16 cellular contexts compared by ENCODE assay signal in genomic region chr5:107815109-107815508, GRCh38.
DNase-seq lines count a peak whose midpoint lies in the region; ATAC-seq, FAIRE-seq and TF ChIP-seq lines count a peak whose summit lies in the region.
"Had no signal": no experiment of that assay in that cellular context is flagged by ENCODE, and none has a peak within 500 bp of the region (broad histone marks: within the 10 kb centered on the region; RNA-seq: fewer than 3 reads in every experiment).

No MANE protein-coding gene starts in this region.

- H3K9me3 Mint-ChIP-seq in stimulated activated effector memory CD8-positive, alpha-beta T cell treated with anti-CD3 and anti-CD28 coated beads, Interleukin-12 subunit alpha, Interleukin-12 subunit beta, amount 100 ng/mL, for 72 hours: no peaks in the 10 kb centered on the region
- H3K9me3 Mint-ChIP-seq: CD4-positive, alpha-beta T cell had no signal

- H2BK5ac ChIP-seq in mesenchymal stem cell (ENCODE audit: low read depth, low read length, poor library complexity, severe bottlenecking) (no peak overlapping the region), neuronal stem cell (ENCODE audit: low read length) (no peak overlapping the region)

- H4K91ac ChIP-seq in mesenchymal stem cell (ENCODE audit: low read length) (peak overlapping the region; percentile 2), neuronal stem cell (ENCODE audit: low read depth, low read length, poor library complexity) (no peak overlapping the region)

- no peak overlapping the region for H2AFZ ChIP-seq in mesenchymal stem cell (ENCODE audit: low read depth, low read length)
- H2AFZ ChIP-seq in neuronal stem cell (ENCODE audit: low read length): no peak overlapping the region

- H2BK120ac ChIP-seq in mesenchymal stem cell (ENCODE audit: low read depth, low read length) (no peak overlapping the region), neuronal stem cell (ENCODE audit: low read depth, low read length) (no peak overlapping the region)

- H3K23ac ChIP-seq in mesenchymal stem cell (ENCODE audit: low read length in 2 of 2) (no peak overlapping the region), neuronal stem cell (ENCODE audit: low read depth, low read length, poor library complexity) (no peak overlapping the region)

- FAIRE-seq in D721Med (lab: Jason Lieb, UNC): no peak
- FAIRE-seq: H54 had no signal

- H3K27me3 ChIP-seq in mesenchymal stem cell (ENCODE audit: control insufficient read depth in 1 of 2, insufficient read depth in 1 of 2, low read length in 2 of 2) (no peaks in the 10 kb centered on the region), neuronal stem cell (ENCODE audit: control insufficient read depth in 3 of 3, insufficient read depth in 3 of 3, low read depth in 1 of 3, low read length in 3 of 3) (no peaks in the 10 kb centered on the region), colonic mucosa (no peaks in the 10 kb centered on the region)

- no peak overlapping the region for H2AK5ac ChIP-seq in mesenchymal stem cell (ENCODE audit: low read length, severe bottlenecking)
- H2AK5ac ChIP-seq in neuronal stem cell (ENCODE audit: low read depth, low read length): peak overlapping the region; percentile 12

- H3K4me1 ChIP-seq in mesenchymal stem cell (ENCODE audit: control insufficient read depth, insufficient read depth, low read depth, low read length) (peaks cover 11% of the 10 kb centered on the region), neuronal stem cell (ENCODE audit: control insufficient read depth in 2 of 2, insufficient read depth in 1 of 2, low read depth in 1 of 2, low read length in 2 of 2) (peaks cover 0 to 13% of the 10 kb centered on the region in 2 donors), colonic mucosa (no peaks in the 10 kb centered on the region)

- peak overlapping the region in 1 of 2 experiments; percentile 3 for H2BK12ac ChIP-seq in mesenchymal stem cell (ENCODE audit: low read length in 2 of 2)
- no peak overlapping the region for H2BK12ac ChIP-seq in neuronal stem cell (ENCODE audit: low read length)

- intact Hi-C loops in colonic mucosa (cut with DNase I): no loop called here

- no peak overlapping the region for H3K4me3 ChIP-seq in mesenchymal stem cell (ENCODE audit: insufficient read depth in 1 of 2, low read depth in 1 of 2, low read length in 2 of 2)
- H3K4me3 ChIP-seq in neuronal stem cell (ENCODE audit: low read length in 2 of 2): no peak overlapping the region
- H3K4me3 ChIP-seq in colonic mucosa: no peak overlapping the region

- H3K18ac ChIP-seq in mesenchymal stem cell (ENCODE audit: low read depth in 1 of 2, low read length in 2 of 2): no peak overlapping the region
- peak overlapping the region; percentile 1 for H3K18ac ChIP-seq in neuronal stem cell (ENCODE audit: low read length)

- H3K14ac ChIP-seq in mesenchymal stem cell (ENCODE audit: low read length in 2 of 2): no peak overlapping the region
- H3K14ac ChIP-seq in neuronal stem cell (ENCODE audit: low read length): no peak overlapping the region

- no peak for TF ChIP-seq CTCF in colonic mucosa (IDR thresholded peaks at IDR 0.05)
- no peak for TF ChIP-seq CTCF in D721Med (IDR thresholded peaks at IDR 0.05; ENCODE audit: insufficient read depth, missing control alignments)

- no peak overlapping the region for H4K8ac ChIP-seq in mesenchymal stem cell (ENCODE audit: low read length)
- H4K8ac ChIP-seq in neuronal stem cell (ENCODE audit: low read depth, low read length): no peak overlapping the region

- H3K4ac ChIP-seq in mesenchymal stem cell (ENCODE audit: low read depth in 1 of 2, low read length in 2 of 2): no peak overlapping the region
- H3K4ac ChIP-seq in neuronal stem cell (ENCODE audit: low read length): no peak overlapping the region

- H3K9me3 ChIP-seq in mesenchymal stem cell (ENCODE audit: control insufficient read depth, low read length): no peaks in the 10 kb centered on the region
- no peaks in the 10 kb centered on the region for H3K9me3 ChIP-seq in neuronal stem cell (replicated peaks in 1 of 2; ENCODE audit: control insufficient read depth in 2 of 2, insufficient read depth in 1 of 2, low read depth in 1 of 2, low read length in 2 of 2)
- no peaks in the 10 kb centered on the region for H3K9me3 ChIP-seq in colonic mucosa

- 92% methylated on average over 10 of the region's 10 CpGs for WGBS in mesenchymal stem cell
- no CpG with 5 or more reads among the region's 10 CpGs for WGBS in neuronal stem cell (ENCODE audit: extremely low coverage in 2 of 2, insufficient read length in 2 of 2, insufficient replicate concordance in 1 of 2), 2 donors

- no peaks in the 10 kb centered on the region for H3K36me3 Mint-ChIP-seq in stimulated activated effector memory CD8-positive, alpha-beta T cell treated with anti-CD3 and anti-CD28 coated beads, Interleukin-12 subunit alpha, Interleukin-12 subunit beta, amount 100 ng/mL, for 72 hours

- peak; percentile 9 for ATAC-seq in stimulated activated effector memory CD8-positive, alpha-beta T cell treated with anti-CD3 and anti-CD28 coated beads, Interleukin-12 subunit alpha, Interleukin-12 subunit beta, amount 100 ng/mL, for 72 hours
- ATAC-seq in GM19452 (IDR thresholded peaks at IDR 0.05; ENCODE audit: unreplicated experiment): no peak

- H3K4me1 Mint-ChIP-seq in stimulated activated effector memory CD8-positive, alpha-beta T cell treated with anti-CD3 and anti-CD28 coated beads, Interleukin-12 subunit alpha, Interleukin-12 subunit beta, amount 100 ng/mL, for 72 hours: no peaks in the 10 kb centered on the region
- H3K4me1 Mint-ChIP-seq: B cell had no signal

- H3K36me3 ChIP-seq in mesenchymal stem cell (ENCODE audit: control insufficient read depth in 1 of 2, insufficient read depth in 2 of 2, low read depth in 1 of 2, low read length in 2 of 2): no peaks in the 10 kb centered on the region
- H3K36me3 ChIP-seq in neuronal stem cell (replicated peaks in 1 of 2; ENCODE audit: control insufficient read depth in 2 of 2, insufficient read depth in 2 of 2, low read length in 2 of 2): no peaks in the 10 kb centered on the region
- H3K36me3 ChIP-seq in colonic mucosa: no peaks in the 10 kb centered on the region

- H3K79me1 ChIP-seq in mesenchymal stem cell (replicated peaks; ENCODE audit: low read length, poor library complexity, severe bottlenecking): no peaks in the 10 kb centered on the region
- no peaks in the 10 kb centered on the region for H3K79me1 ChIP-seq in neuronal stem cell (ENCODE audit: low read depth, low read length)

- no peak overlapping the region for H3K27ac Mint-ChIP-seq in stimulated activated effector memory CD8-positive, alpha-beta T cell treated with anti-CD3 and anti-CD28 coated beads, Interleukin-12 subunit alpha, Interleukin-12 subunit beta, amount 100 ng/mL, for 72 hours
- H3K27ac Mint-ChIP-seq: B cell; CD4-positive, alpha-beta T cell had no signal

- H3K4me3 Mint-ChIP-seq in stimulated activated effector memory CD8-positive, alpha-beta T cell treated with anti-CD3 and anti-CD28 coated beads, Interleukin-12 subunit alpha, Interleukin-12 subunit beta, amount 100 ng/mL, for 72 hours: no peak overlapping the region
- H3K4me3 Mint-ChIP-seq: B cell; CD4-positive, alpha-beta T cell had no signal

- H3K4me2 ChIP-seq in mesenchymal stem cell (ENCODE audit: low read length, poor library complexity, severe bottlenecking): no peak overlapping the region
- no peak overlapping the region for H3K4me2 ChIP-seq in neuronal stem cell (ENCODE audit: insufficient read depth, low read length, poor library complexity, severe bottlenecking)

- H3K27ac ChIP-seq in mesenchymal stem cell (ENCODE audit: low read length, poor library complexity, severe bottlenecking) (no peak overlapping the region), neuronal stem cell (replicated peaks; ENCODE audit: low read length) (peak overlapping the region; percentile 3), colonic mucosa (no peak overlapping the region)

- H3K9ac ChIP-seq in mesenchymal stem cell (ENCODE audit: low read length): no peak overlapping the region
- no peak overlapping the region for H3K9ac ChIP-seq in neuronal stem cell (ENCODE audit: low read depth, low read length, poor library complexity)
- no peak overlapping the region for H3K9ac ChIP-seq in colonic mucosa (ENCODE audit: low read depth in 2 of 2, low read length in 2 of 2)

- peak overlapping the region; percentile 63 for H2BK15ac ChIP-seq in mesenchymal stem cell (ENCODE audit: low read depth, poor library complexity, severe bottlenecking)
- H2BK15ac ChIP-seq in neuronal stem cell (ENCODE audit: low read length): peak overlapping the region; percentile 23

- DNase-seq in MV-4-11 (lab: John Stamatoyannopoulos, UW) (peak; percentile 27), mesenchymal stem cell (no peak), neuronal stem cell (ENCODE audit: low spot score) (no peak), HCEC 1CT (no peak), colonic mucosa (no peak), D721Med (ENCODE audit: insufficient read length, low spot score) (no peak)
- no peak for DNase-seq in stimulated activated effector memory CD8-positive, alpha-beta T cell treated with anti-CD3 and anti-CD28 coated beads, Interleukin-12 subunit alpha, Interleukin-12 subunit beta, amount 100 ng/mL, for 72 hours (ENCODE audit: low spot score in 2 of 2)
- DNase-seq: ACHN; C1 segment of cervical spinal cord; Calu3; CD4-positive, alpha-beta T cell; DND-41; GF-D8 had no signal
